In genomic region chr1:93702102-93702827, GRCh38 we compare ENCODE assay signal across 9 cellular contexts. TPM values are rescaled to one million over a fixed set of nuclear protein-coding genes. Genes with fewer than 3 reads are reported as not detected.
DNase-seq lines count a peak whose midpoint lies in the region; ATAC-seq and TF ChIP-seq lines count a peak whose summit lies in the region.
"Had no signal": no experiment of that assay in that cellular context is flagged by ENCODE, and none has a peak within 500 bp of the region (broad histone marks: within the 10 kb centered on the region; RNA-seq: fewer than 3 reads in every experiment).

No MANE protein-coding gene starts in this region.

- ATAC-seq in GM18511 (IDR thresholded peaks at IDR 0.05; ENCODE audit: unreplicated experiment) (peak; percentile 43), HG03571 (IDR thresholded peaks at IDR 0.05; ENCODE audit: unreplicated experiment) (peak; percentile 36), HG03457 (IDR thresholded peaks at IDR 0.05; ENCODE audit: unreplicated experiment) (no peak)

- peaks cover 30% of the 10 kb centered on the region for H3K79me1 ChIP-seq in trophoblast cell (ENCODE audit: low read length)

- H3K23ac ChIP-seq in trophoblast cell (ENCODE audit: low read length), result no peak overlapping the region

- peak overlapping the region; percentile 93 for H3K14ac ChIP-seq in trophoblast cell (ENCODE audit: low read length)

- DNase-seq in mammary epithelial cell, result peak; percentile 75
- DNase-seq in trophoblast cell, result peak in 1 of 2 donors; percentile 17
- no peak for DNase-seq in foreskin melanocyte
- DNase-seq in anterior cingulate cortex (lab: John Stamatoyannopoulos, UW), result no peak
- no peak for DNase-seq in activated effector memory CD4-positive, alpha-beta T cell treated with anti-CD3 and anti-CD28 coated beads, Interleukin-2, amount 50 U/mL, for 16 hours
- DNase-seq: T-helper 9 cell had no signal

- peaks cover 70% of the 10 kb centered on the region for H3K4me1 ChIP-seq in mammary epithelial cell (ENCODE audit: insufficient read depth, low read length)
- peaks cover 27 to 31% of the 10 kb centered on the region in 2 experiments for H3K4me1 ChIP-seq in trophoblast cell (ENCODE audit: control insufficient read depth in 1 of 2, insufficient read depth in 2 of 2, low read length in 2 of 2)

- peak overlapping the region; percentile 98 for H2BK12ac ChIP-seq in trophoblast cell (ENCODE audit: low read length)

- H3K18ac ChIP-seq in trophoblast cell (ENCODE audit: low read length), result peak overlapping the region; percentile 89

- dilution Hi-C loops in mammary epithelial cell (cut with HindIII; ENCODE audit: low sequenced_read_pairs), result no loop called here

- H3K4me2 ChIP-seq in mammary epithelial cell (ENCODE audit: insufficient read depth, low read depth, low read length) (peak overlapping the region; percentile 64), trophoblast cell (ENCODE audit: low read length) (no peak overlapping the region)

- H3K27me3 ChIP-seq in mammary epithelial cell (ENCODE audit: insufficient read depth, low read length) (no peaks in the 10 kb centered on the region), trophoblast cell (ENCODE audit: insufficient read depth, low read length) (no peaks in the 10 kb centered on the region)

- peaks cover 16% of the 10 kb centered on the region for H3K79me2 ChIP-seq in mammary epithelial cell (ENCODE audit: insufficient read depth, low read length)
- peaks cover 8% of the 10 kb centered on the region for H3K79me2 ChIP-seq in trophoblast cell (ENCODE audit: control insufficient read depth, insufficient read depth, low read length, poor library complexity)

- H3K9me3 ChIP-seq in mammary epithelial cell (replicated peaks; ENCODE audit: insufficient read depth, low read length) (no peaks in the 10 kb centered on the region), trophoblast cell (ENCODE audit: insufficient read depth, low read depth, low read length) (no peaks in the 10 kb centered on the region)

- no peaks in the 10 kb centered on the region for H4K20me1 ChIP-seq in mammary epithelial cell (ENCODE audit: insufficient read depth, low read length)

- H3K36me3 ChIP-seq in mammary epithelial cell (ENCODE audit: insufficient read depth, low read length), result no peaks in the 10 kb centered on the region
- no peaks in the 10 kb centered on the region for H3K36me3 ChIP-seq in trophoblast cell (ENCODE audit: control insufficient read depth in 1 of 2, insufficient read depth in 2 of 2, low read length in 2 of 2)

- intact Hi-C loops in mammary epithelial cell (cut with micrococcal nuclease), result loop anchor here (1.0 kb wide), 1 partner anchor 36 kb away; no protein-coding TSS in a partner anchor

- H4K8ac ChIP-seq in trophoblast cell (ENCODE audit: low read depth, low read length), result peak overlapping the region; percentile 73

- peak overlapping the region; percentile 66 for H2AK5ac ChIP-seq in trophoblast cell (ENCODE audit: low read length)

- BruUV-seq in mammary epithelial cell (replicated peaks; lab: Mats Ljungman, UMichigan), result no TSS peak

- peak overlapping the region; percentile 96 for H4K91ac ChIP-seq in trophoblast cell (ENCODE audit: low read depth, low read length)

- TF ChIP-seq CTCF in mammary epithelial cell (conservative IDR thresholded peaks at IDR 0.05 in 1 of 2, IDR thresholded peaks at IDR 0.05 in 1 of 2; ENCODE audit: extremely low read depth in 1 of 2, insufficient read depth in 1 of 2, low read depth in 1 of 2, low read length in 2 of 2), result peak in 1 of 2 donors; percentile 1

- H3K4me3 ChIP-seq in mammary epithelial cell (replicated peaks in 1 of 3; ENCODE audit: insufficient read depth in 1 of 3, low read depth in 2 of 3, low read length in 3 of 3), result no peak overlapping the region
- H3K4me3 ChIP-seq in trophoblast cell (ENCODE audit: low read depth, low read length), result no peak overlapping the region

- peak overlapping the region; percentile 91 for H3K4ac ChIP-seq in trophoblast cell (ENCODE audit: low read depth, low read length)

- H2AFZ ChIP-seq in mammary epithelial cell (ENCODE audit: low read depth, low read length) (peak overlapping the region; percentile 40), trophoblast cell (ENCODE audit: insufficient read depth, low read length, poor library complexity) (peak overlapping the region; percentile 77)

- H2BK120ac ChIP-seq in trophoblast cell (ENCODE audit: insufficient read depth, low read length, poor library complexity), result peak overlapping the region; percentile 95

- H4K12ac ChIP-seq in trophoblast cell (ENCODE audit: low read depth, low read length), result peak overlapping the region; percentile 32

- peak overlapping the region; percentile 92 for H2BK5ac ChIP-seq in trophoblast cell (ENCODE audit: low read depth, low read length, poor library complexity)

- in situ Hi-C loops in mammary epithelial cell (cut with MboI; ENCODE audit: low sequenced_read_pairs in 2 of 2), result no loop called here

- CTCF ChIA-PET in mammary epithelial cell (lab: Charles Lee; ENCODE audit: low non-redundant PET), result interaction anchor here (0.6 to 1.0 kb wide), 2 partner anchors 10 to 14 kb away, joined by 3 to 4 read pairs; no protein-coding TSS in a partner anchor

- WGBS in mammary epithelial cell (ENCODE audit: low coverage, missing lambda C conversion rate), result 4% methylated on average over 7 of the region's 9 CpGs
- no CpG with 5 or more reads among the region's 9 CpGs for WGBS in trophoblast cell (ENCODE audit: extremely low coverage, insufficient coverage, insufficient read length)

- H3K27ac ChIP-seq in mammary epithelial cell (ENCODE audit: insufficient read depth, low read depth, low read length) (peak overlapping the region; percentile 97), trophoblast cell (ENCODE audit: low read depth, low read length) (peak overlapping the region; percentile 45)

- H3K9ac ChIP-seq in mammary epithelial cell (ENCODE audit: insufficient read depth, low read length), result peak overlapping the region; percentile 85
- no peak overlapping the region for H3K9ac ChIP-seq in trophoblast cell (ENCODE audit: low read length)

RNA-seq across cellular contexts. Expression of gene BCAR3, which starts 20.6 kb away (rescaled TPM):
- 100 to 1,000 TPM in 1 of 2 donors, 10 to 100 TPM in 1; 93.0 to 171 TPM for total RNA-seq in mammary epithelial cell
- polyA plus RNA-seq in mammary epithelial cell, result 123 TPM
- 185 TPM for polyA minus RNA-seq in mammary epithelial cell
- 28.1 and 29.7 TPM in 2 replicates for polyA plus RNA-seq in trophoblast cell (2013)
